In genomic region chr1:193270996-193271395, GRCh38 we compare ENCODE assay signal across 11 cellular contexts.
DNase-seq lines count a peak whose midpoint lies in the region; ATAC-seq and TF ChIP-seq lines count a peak whose summit lies in the region.
"Had no signal": no experiment of that assay in that cellular context is flagged by ENCODE, and none has a peak within 500 bp of the region (broad histone marks: within the 10 kb centered on the region; RNA-seq: fewer than 3 reads in every experiment).

No MANE protein-coding gene starts in this region.

- H3K9me3 Mint-ChIP-seq in chondrocyte (ENCODE audit: low read depth) = peaks cover 25% of the 10 kb centered on the region

- no peak overlapping the region for H3K4me3 ChIP-seq in suprapubic skin
- H3K4me3 ChIP-seq: BLaER1, tibial nerve had no signal

- no peaks in the 10 kb centered on the region for H3K27me3 ChIP-seq in suprapubic skin
- H3K27me3 ChIP-seq: BLaER1, tibial nerve had no signal

- H3K4me1 ChIP-seq in suprapubic skin = no peaks in the 10 kb centered on the region
- H3K4me1 ChIP-seq: BLaER1, tibial nerve had no signal

- H3K9me3 ChIP-seq in suprapubic skin = no peaks in the 10 kb centered on the region
- H3K9me3 ChIP-seq: BLaER1 had no signal

- no peak for TF ChIP-seq POLR2A in suprapubic skin (IDR thresholded peaks at IDR 0.05)

- H3K4me3 Mint-ChIP-seq in chondrocyte (ENCODE audit: unreplicated experiment) = no peak overlapping the region

- no peak for TF ChIP-seq CTCF in chondrocyte (IDR thresholded peaks at IDR 0.05)
- no peak for TF ChIP-seq CTCF in suprapubic skin (IDR thresholded peaks at IDR 0.05)

- no peak overlapping the region for H3K27ac ChIP-seq in suprapubic skin
- H3K27ac ChIP-seq: BLaER1, tibial nerve had no signal

- no peaks in the 10 kb centered on the region for H3K36me3 ChIP-seq in suprapubic skin
- H3K36me3 ChIP-seq: BLaER1, tibial nerve had no signal

- no peak for TF ChIP-seq EP300 in suprapubic skin (IDR thresholded peaks at IDR 0.05)

- peak; percentile 54 for DNase-seq in GM04503 (ENCODE audit: low read depth)
- no peak for DNase-seq in chondrocyte (ENCODE audit: low spot score)
- no peak for DNase-seq in suprapubic skin (ENCODE audit: low spot score in 2 of 2)
- no peak for DNase-seq in left cardiac atrium
- no peak for DNase-seq in NCI-H1092 (lab: John Stamatoyannopoulos, UW)
- no peak for DNase-seq in NCI-H2029 (lab: John Stamatoyannopoulos, UW)
- DNase-seq: kidney had no signal

- intact Hi-C loops in left cardiac atrium (cut with DNase I) = no loop called here

- H3K27me3 Mint-ChIP-seq in chondrocyte (ENCODE audit: low read depth) = no peaks in the 10 kb centered on the region

- ATAC-seq in GM21423 (IDR thresholded peaks at IDR 0.05; ENCODE audit: unreplicated experiment) (peak; percentile 98), HG03108 (IDR thresholded peaks at IDR 0.05; ENCODE audit: unreplicated experiment) (peak; percentile 83), left cardiac atrium (no peak)

- peak overlapping the region; percentile 62 for H3K27ac Mint-ChIP-seq in chondrocyte (ENCODE audit: unreplicated experiment)

- 92% methylated on average over 2 of the region's 2 CpGs for WGBS in suprapubic skin

- peaks cover 22% of the 10 kb centered on the region for H3K36me3 Mint-ChIP-seq in chondrocyte (ENCODE audit: low read depth)

- H3K4me1 Mint-ChIP-seq in chondrocyte (ENCODE audit: low read depth) = peaks cover 12% of the 10 kb centered on the region

Comparison
In these comparisons a context has a peak if more than half of its experiments do, and no peak if none do; other contexts are left out.
1. ATAC-seq: peak in GM21423 (single experiment) and HG03108 (single experiment); none in left cardiac atrium (0 of 2).